ENCODE assay signal across 8 cellular contexts in genomic region chr10:44384601-44385422, GRCh38. TPM values are rescaled to one million over a fixed set of nuclear protein-coding genes. Genes with fewer than 3 reads are reported as not detected.
DNase-seq lines count a peak whose midpoint lies in the region; ATAC-seq lines count a peak whose summit lies in the region.

Gene CXCL12, minus strand, starts transcription at chr10:44385097. Its CDS starts 92 bp downstream, at chr10:44385005.

- peaks cover 25% of the 10 kb centered on the region for H3K27me3 Mint-ChIP-seq in activated naive CD4-positive, alpha-beta T cell treated with anti-CD3 and anti-CD28 coated beads, Interleukin-2, amount 50 U/mL, for 24 hours

- H3K27ac Mint-ChIP-seq in activated naive CD4-positive, alpha-beta T cell treated with anti-CD3 and anti-CD28 coated beads, Interleukin-2, amount 50 U/mL, for 24 hours, result no peak within 1 kb of the TSS

- H3K4me1 Mint-ChIP-seq in activated naive CD4-positive, alpha-beta T cell treated with anti-CD3 and anti-CD28 coated beads, Interleukin-2, amount 50 U/mL, for 24 hours, result peaks cover 4% of the 10 kb centered on the region

- no peaks in the 10 kb centered on the region for H3K9me3 Mint-ChIP-seq in activated naive CD4-positive, alpha-beta T cell treated with anti-CD3 and anti-CD28 coated beads, Interleukin-2, amount 50 U/mL, for 24 hours

- no peaks in the 10 kb centered on the region for H3K36me3 Mint-ChIP-seq in activated naive CD4-positive, alpha-beta T cell treated with anti-CD3 and anti-CD28 coated beads, Interleukin-2, amount 50 U/mL, for 24 hours

- H3K4me3 Mint-ChIP-seq in activated naive CD4-positive, alpha-beta T cell treated with anti-CD3 and anti-CD28 coated beads, Interleukin-2, amount 50 U/mL, for 24 hours, result peak within 1 kb of the TSS; percentile 23

- ATAC-seq in GM21529 (IDR thresholded peaks at IDR 0.05; ENCODE audit: unreplicated experiment), result no peak

- no peak for DNase-seq in activated naive CD4-positive, alpha-beta T cell (lab: John Stamatoyannopoulos, UW)
- peak; percentile 10 to 19 for DNase-seq in dermis microvascular lymphatic vessel endothelial cell (ENCODE audit: low read depth in 2 of 2)
- peak; percentile 90 for DNase-seq in mesenteric fat pad (ENCODE audit: low spot score)
- DNase-seq in ureter (ENCODE audit: low spot score), result peak; percentile 42
- DNase-seq in NCI-H774 (lab: John Stamatoyannopoulos, UW), result no peak
- no peak for DNase-seq in HT-29 (ENCODE audit: low spot score)

RNA-seq across cellular contexts. Expression of gene CXCL12, which starts in this region (rescaled TPM):
- total RNA-seq in dermis microvascular lymphatic vessel endothelial cell (0.77 and 2.3 TPM in 2 replicates), mesenteric fat pad (347 TPM), ureter (73.1 TPM)
- not detected in 2 replicates for total RNA-seq in HT-29 (2014; rRNA removed; shearing (Covaris generic))

Comparison
In these comparisons a context has a peak if more than half of its experiments do, and no peak if none do; other contexts are left out.
1. RNA of gene CXCL12 (total RNA-seq): 347 TPM in mesenteric fat pad (single experiment) and 73.1 TPM in ureter (single experiment); 0.77 to 2.3 TPM in dermis microvascular lymphatic vessel endothelial cell and not detected in HT-29; every median in the first group is over 10 times any median in the second.
2. DNase-seq: peak in dermis microvascular lymphatic vessel endothelial cell (2 of 2), mesenteric fat pad (single experiment) and ureter (single experiment); none in activated naive CD4-positive, alpha-beta T cell (0 of 4), NCI-H774 (single experiment) and HT-29 (single experiment).